ENCODE assay signal across 10 cellular contexts in the genomic region with DNA sequence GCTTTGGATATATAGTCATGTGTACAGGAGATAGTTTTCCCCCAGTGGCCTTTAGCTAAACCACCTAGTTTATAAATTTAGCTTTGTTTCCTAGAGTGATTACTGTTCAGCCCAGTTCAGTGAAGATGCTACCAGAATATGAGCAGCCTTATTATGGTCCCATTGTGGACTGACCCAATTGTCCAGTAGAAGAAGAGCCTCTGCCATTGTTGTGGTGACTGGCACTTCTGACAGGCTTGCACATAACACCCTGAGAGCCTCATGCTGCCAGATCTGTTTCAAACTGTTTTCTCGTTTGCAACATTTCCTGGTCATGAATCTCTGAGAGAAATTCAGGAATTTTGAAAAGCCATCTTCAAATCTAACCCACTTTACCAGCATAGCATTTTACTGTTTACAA. TPM values are rescaled to one million over a fixed set of nuclear protein-coding genes. Genes with fewer than 3 reads are reported as not detected.
DNase-seq lines count a peak whose midpoint lies in the region; ATAC-seq and TF ChIP-seq lines count a peak whose summit lies in the region.
"Had no signal": no experiment of that assay in that cellular context is flagged by ENCODE, and none has a peak within 500 bp of the region (broad histone marks: within the 10 kb centered on the region; RNA-seq: fewer than 3 reads in every experiment).

No MANE protein-coding gene starts in this region.

- H3K4me2 ChIP-seq in trophoblast cell (ENCODE audit: low read length) (no peak overlapping the region), neuronal stem cell (ENCODE audit: insufficient read depth, low read length, poor library complexity, severe bottlenecking) (no peak overlapping the region)

- peaks cover 33 to 35% of the 10 kb centered on the region in 2 donors for H3K4me1 Mint-ChIP-seq in natural killer cell
- H3K4me1 Mint-ChIP-seq in natural killer cell treated with Interleukin-12 subunit alpha and Interleukin-12 subunit beta and Interleukin-15 and Interleukin-18, amount 100 ng/mL, for 72 hours (ENCODE audit: low read depth in 2 of 2): peaks cover 28% of the 10 kb centered on the region in 2 donors
- H3K4me1 Mint-ChIP-seq in central memory CD8-positive, alpha-beta T cell: peaks cover 36% of the 10 kb centered on the region

- peaks cover 0 to 8% of the 10 kb centered on the region in 2 experiments for H3K4me1 ChIP-seq in trophoblast cell (ENCODE audit: control insufficient read depth in 1 of 2, insufficient read depth in 2 of 2, low read length in 2 of 2)
- peaks cover 16 to 52% (median 41%) of the 10 kb centered on the region in 4 donors for H3K4me1 ChIP-seq in esophagus muscularis mucosa
- peaks cover 0 to 26% (median 10%) of the 10 kb centered on the region in 4 donors for H3K4me1 ChIP-seq in tibial artery
- H3K4me1 ChIP-seq in neuronal stem cell (ENCODE audit: control insufficient read depth in 2 of 2, insufficient read depth in 1 of 2, low read depth in 1 of 2, low read length in 2 of 2): peaks cover 8 to 22% of the 10 kb centered on the region in 2 donors

- DNase-seq in natural killer cell (no peak), trophoblast cell (no peak), esophagus muscularis mucosa (ENCODE audit: extremely low spot score) (no peak), tibial artery (no peak), neuronal stem cell (ENCODE audit: low spot score) (no peak), left lobe of liver (ENCODE audit: low spot score) (no peak)
- no peak for DNase-seq in natural killer cell treated with Interleukin-12 subunit alpha and Interleukin-12 subunit beta and Interleukin-15 and Interleukin-18, amount 100 ng/mL, for 72 hours (ENCODE audit: low spot score)
- no peak for DNase-seq in central memory CD8-positive, alpha-beta T cell (ENCODE audit: low spot score in 2 of 2)
- DNase-seq: NCI-H1092 treated with DMSO at 0.1 percent for 48 hours, NCI-H1694 had no signal

- H3K9me3 Mint-ChIP-seq in natural killer cell: no peaks in the 10 kb centered on the region
- H3K9me3 Mint-ChIP-seq in natural killer cell treated with Interleukin-12 subunit alpha and Interleukin-12 subunit beta and Interleukin-15 and Interleukin-18, amount 100 ng/mL, for 72 hours: no peaks in the 10 kb centered on the region
- H3K9me3 Mint-ChIP-seq in central memory CD8-positive, alpha-beta T cell: no peaks in the 10 kb centered on the region

- ATAC-seq in natural killer cell: no peak
- ATAC-seq in natural killer cell treated with Interleukin-12 subunit alpha and Interleukin-12 subunit beta and Interleukin-15 and Interleukin-18, amount 100 ng/mL, for 72 hours: no peak
- no peak for ATAC-seq in central memory CD8-positive, alpha-beta T cell (replicated peaks; ENCODE audit: extremely low read depth, poor library complexity, severe bottlenecking)
- ATAC-seq in left lobe of liver: no peak

- no peak overlapping the region for H3K4me3 Mint-ChIP-seq in natural killer cell
- H3K4me3 Mint-ChIP-seq in natural killer cell treated with Interleukin-12 subunit alpha and Interleukin-12 subunit beta and Interleukin-15 and Interleukin-18, amount 100 ng/mL, for 72 hours: no peak overlapping the region
- no peak overlapping the region for H3K4me3 Mint-ChIP-seq in central memory CD8-positive, alpha-beta T cell

- H3K23ac ChIP-seq in trophoblast cell (ENCODE audit: low read length) (no peak overlapping the region), neuronal stem cell (ENCODE audit: low read depth, low read length, poor library complexity) (no peak overlapping the region)

- no peaks in the 10 kb centered on the region for H3K36me3 Mint-ChIP-seq in natural killer cell
- H3K36me3 Mint-ChIP-seq in natural killer cell treated with Interleukin-12 subunit alpha and Interleukin-12 subunit beta and Interleukin-15 and Interleukin-18, amount 100 ng/mL, for 72 hours: no peaks in the 10 kb centered on the region
- peaks cover 9% of the 10 kb centered on the region for H3K36me3 Mint-ChIP-seq in central memory CD8-positive, alpha-beta T cell (ENCODE audit: insufficient read depth)

- H3K14ac ChIP-seq in trophoblast cell (ENCODE audit: low read length) (no peak overlapping the region), neuronal stem cell (ENCODE audit: low read length) (no peak overlapping the region)

- TF ChIP-seq CTCF in natural killer cell (IDR thresholded peaks at IDR 0.05) (no peak), esophagus muscularis mucosa (IDR thresholded peaks at IDR 0.05) (no peak), tibial artery (IDR thresholded peaks at IDR 0.05) (no peak)

- H2BK5ac ChIP-seq in trophoblast cell (ENCODE audit: low read depth, low read length, poor library complexity): no peak overlapping the region
- H2BK5ac ChIP-seq in neuronal stem cell (ENCODE audit: low read length): no peak overlapping the region

- no peak overlapping the region for H2AK5ac ChIP-seq in trophoblast cell (ENCODE audit: low read length)
- H2AK5ac ChIP-seq in neuronal stem cell (ENCODE audit: low read depth, low read length): no peak overlapping the region

- no peaks in the 10 kb centered on the region for H3K27me3 ChIP-seq in trophoblast cell (ENCODE audit: insufficient read depth, low read length)
- no peaks in the 10 kb centered on the region for H3K27me3 ChIP-seq in esophagus muscularis mucosa
- no peaks in the 10 kb centered on the region for H3K27me3 ChIP-seq in tibial artery
- no peaks in the 10 kb centered on the region for H3K27me3 ChIP-seq in neuronal stem cell (ENCODE audit: control insufficient read depth in 3 of 3, insufficient read depth in 3 of 3, low read depth in 1 of 3, low read length in 3 of 3)

- peaks cover 5% of the 10 kb centered on the region for H3K79me2 ChIP-seq in trophoblast cell (ENCODE audit: control insufficient read depth, insufficient read depth, low read length, poor library complexity)

- H3K9me3 ChIP-seq in trophoblast cell (ENCODE audit: insufficient read depth, low read depth, low read length): no peaks in the 10 kb centered on the region
- H3K9me3 ChIP-seq in esophagus muscularis mucosa: no peaks in the 10 kb centered on the region
- H3K9me3 ChIP-seq in tibial artery: no peaks in the 10 kb centered on the region
- H3K9me3 ChIP-seq in neuronal stem cell (replicated peaks in 1 of 2; ENCODE audit: control insufficient read depth in 2 of 2, insufficient read depth in 1 of 2, low read depth in 1 of 2, low read length in 2 of 2): no peaks in the 10 kb centered on the region

- peak overlapping the region; percentile 72 to 73 for H3K27ac Mint-ChIP-seq in natural killer cell
- H3K27ac Mint-ChIP-seq in natural killer cell treated with Interleukin-12 subunit alpha and Interleukin-12 subunit beta and Interleukin-15 and Interleukin-18, amount 100 ng/mL, for 72 hours: peak overlapping the region in 1 of 2 donors; percentile 10
- peak overlapping the region; percentile 12 for H3K27ac Mint-ChIP-seq in central memory CD8-positive, alpha-beta T cell (ENCODE audit: low read depth)

- H3K36me3 ChIP-seq in trophoblast cell (ENCODE audit: control insufficient read depth in 1 of 2, insufficient read depth in 2 of 2, low read length in 2 of 2): peaks cover 0 to 3% of the 10 kb centered on the region in 2 experiments
- peaks cover 0 to 8% (median 0%) of the 10 kb centered on the region in 4 donors for H3K36me3 ChIP-seq in esophagus muscularis mucosa
- H3K36me3 ChIP-seq in tibial artery: peaks cover 0 to 4% (median 4%) of the 10 kb centered on the region in 3 donors
- peaks cover 0 to 19% of the 10 kb centered on the region in 2 donors for H3K36me3 ChIP-seq in neuronal stem cell (replicated peaks in 1 of 2; ENCODE audit: control insufficient read depth in 2 of 2, insufficient read depth in 2 of 2, low read length in 2 of 2)

- H2BK12ac ChIP-seq in trophoblast cell (ENCODE audit: low read length): no peak overlapping the region
- no peak overlapping the region for H2BK12ac ChIP-seq in neuronal stem cell (ENCODE audit: low read length)

- no peaks in the 10 kb centered on the region for H3K27me3 Mint-ChIP-seq in natural killer cell (ENCODE audit: low read depth in 2 of 2)
- no peaks in the 10 kb centered on the region for H3K27me3 Mint-ChIP-seq in natural killer cell treated with Interleukin-12 subunit alpha and Interleukin-12 subunit beta and Interleukin-15 and Interleukin-18, amount 100 ng/mL, for 72 hours
- H3K27me3 Mint-ChIP-seq in central memory CD8-positive, alpha-beta T cell: no peaks in the 10 kb centered on the region

- H3K18ac ChIP-seq in trophoblast cell (ENCODE audit: low read length) (no peak overlapping the region), neuronal stem cell (ENCODE audit: low read length) (no peak overlapping the region)

- H3K27ac ChIP-seq in trophoblast cell (ENCODE audit: low read depth, low read length): no peak overlapping the region
- H3K27ac ChIP-seq in esophagus muscularis mucosa (replicated peaks in 1 of 4): no peak overlapping the region
- H3K27ac ChIP-seq in tibial artery: no peak overlapping the region
- H3K27ac ChIP-seq in neuronal stem cell (replicated peaks; ENCODE audit: low read length): no peak overlapping the region

- H4K8ac ChIP-seq in trophoblast cell (ENCODE audit: low read depth, low read length): no peak overlapping the region
- no peak overlapping the region for H4K8ac ChIP-seq in neuronal stem cell (ENCODE audit: low read depth, low read length)

- H3K4ac ChIP-seq in trophoblast cell (ENCODE audit: low read depth, low read length): peak overlapping the region; percentile 75
- H3K4ac ChIP-seq in neuronal stem cell (ENCODE audit: low read length): no peak overlapping the region

- WGBS in trophoblast cell (ENCODE audit: extremely low coverage, insufficient coverage, insufficient read length): no CpG with 5 or more reads among the region's 1 CpG
- 64% methylated on average over 1 of the region's 1 CpG for WGBS in esophagus muscularis mucosa
- WGBS in neuronal stem cell (ENCODE audit: extremely low coverage in 2 of 2, insufficient read length in 2 of 2, insufficient replicate concordance in 1 of 2), 2 donors: no CpG with 5 or more reads among the region's 1 CpG

- no peak overlapping the region for H3K9ac ChIP-seq in trophoblast cell (ENCODE audit: low read length)
- no peak overlapping the region for H3K9ac ChIP-seq in neuronal stem cell (ENCODE audit: low read depth, low read length, poor library complexity)

- H2BK120ac ChIP-seq in trophoblast cell (ENCODE audit: insufficient read depth, low read length, poor library complexity) (no peak overlapping the region), neuronal stem cell (ENCODE audit: low read depth, low read length) (no peak overlapping the region)

- intact Hi-C loops in natural killer cell (cut with micrococcal nuclease) (no loop called here), esophagus muscularis mucosa (cut with DNase I) (no loop called here), tibial artery (cut with DNase I; ENCODE audit: low total_unique reads) (no loop called here)

- H3K79me1 ChIP-seq in trophoblast cell (ENCODE audit: low read length) (peaks cover 3% of the 10 kb centered on the region), neuronal stem cell (ENCODE audit: low read depth, low read length) (peaks cover 2% of the 10 kb centered on the region)

- H2BK15ac ChIP-seq in neuronal stem cell (ENCODE audit: low read length): no peak overlapping the region

- no peak for TF ChIP-seq POLR2A in esophagus muscularis mucosa (IDR thresholded peaks at IDR 0.05; ENCODE audit: low read depth)

- H3K4me3 ChIP-seq in trophoblast cell (ENCODE audit: low read depth, low read length): no peak overlapping the region
- no peak overlapping the region for H3K4me3 ChIP-seq in esophagus muscularis mucosa
- no peak overlapping the region for H3K4me3 ChIP-seq in tibial artery
- H3K4me3 ChIP-seq in neuronal stem cell (ENCODE audit: low read length in 2 of 2): no peak overlapping the region

- H2AFZ ChIP-seq in trophoblast cell (ENCODE audit: insufficient read depth, low read length, poor library complexity) (no peak overlapping the region), neuronal stem cell (ENCODE audit: low read length) (no peak overlapping the region)

- H4K12ac ChIP-seq in trophoblast cell (ENCODE audit: low read depth, low read length): no peak overlapping the region

- H4K91ac ChIP-seq in trophoblast cell (ENCODE audit: low read depth, low read length) (no peak overlapping the region), neuronal stem cell (ENCODE audit: low read depth, low read length, poor library complexity) (no peak overlapping the region)

- no peak for TF ChIP-seq EP300 in esophagus muscularis mucosa (IDR thresholded peaks at IDR 0.05)

RNA-seq across cellular contexts. Expression of a gene that starts 20.6 kb away (rescaled TPM):
- total RNA-seq in natural killer cell (10 to 100 TPM; 48.6 to 59.0 (median 52.8) TPM), esophagus muscularis mucosa (10 to 100 TPM; 47.8 to 71.3 (median 55.4) TPM), left lobe of liver (32.2 TPM)
- total RNA-seq in natural killer cell treated with Interleukin-12 subunit alpha and Interleukin-12 subunit beta and Interleukin-15 and Interleukin-18, amount 100 ng/mL, for 72 hours: 10 to 100 TPM; 80.9 to 88.9 TPM
- 32.5 and 34.1 TPM in 2 replicates for polyA plus RNA-seq in trophoblast cell (2013)
- 24.0 TPM for polyA plus RNA-seq in neuronal stem cell (2013, experiment 1 of 2)
- 24.9 TPM for polyA plus RNA-seq in neuronal stem cell (2013, experiment 2 of 2)

RNA-seq across cellular contexts. Expression of a gene that starts 51.0 kb away (rescaled TPM):
- total RNA-seq in natural killer cell (10 to 100 TPM; 26.0 to 36.0 (median 33.3) TPM), esophagus muscularis mucosa (10 to 100 TPM; 43.6 to 88.4 (median 70.4) TPM), left lobe of liver (31.1 TPM)
- 100 to 1,000 TPM; 101 to 118 TPM for total RNA-seq in natural killer cell treated with Interleukin-12 subunit alpha and Interleukin-12 subunit beta and Interleukin-15 and Interleukin-18, amount 100 ng/mL, for 72 hours
- polyA plus RNA-seq in trophoblast cell (2013): 22.4 and 22.7 TPM in 2 replicates
- 20.5 TPM for polyA plus RNA-seq in neuronal stem cell (2013, experiment 1 of 2)
- polyA plus RNA-seq in neuronal stem cell (2013, experiment 2 of 2): 20.6 TPM

RNA-seq across cellular contexts. Expression of a gene that starts 55.7 kb away (rescaled TPM):
- total RNA-seq in natural killer cell (10 to 100 TPM; 13.3 to 17.1 (median 15.8) TPM), esophagus muscularis mucosa (1 to 10 TPM; 2.9 to 6.1 (median 4.8) TPM), left lobe of liver (6.0 TPM)
- 10 to 100 TPM; 20.5 to 26.9 TPM for total RNA-seq in natural killer cell treated with Interleukin-12 subunit alpha and Interleukin-12 subunit beta and Interleukin-15 and Interleukin-18, amount 100 ng/mL, for 72 hours
- 10.1 and 11.0 TPM in 2 replicates for polyA plus RNA-seq in trophoblast cell (2013)
- polyA plus RNA-seq in neuronal stem cell (2013, experiment 1 of 2): 17.3 TPM
- 17.7 TPM for polyA plus RNA-seq in neuronal stem cell (2013, experiment 2 of 2)
